9 cellular contexts compared by ENCODE assay signal in the genomic region with DNA sequence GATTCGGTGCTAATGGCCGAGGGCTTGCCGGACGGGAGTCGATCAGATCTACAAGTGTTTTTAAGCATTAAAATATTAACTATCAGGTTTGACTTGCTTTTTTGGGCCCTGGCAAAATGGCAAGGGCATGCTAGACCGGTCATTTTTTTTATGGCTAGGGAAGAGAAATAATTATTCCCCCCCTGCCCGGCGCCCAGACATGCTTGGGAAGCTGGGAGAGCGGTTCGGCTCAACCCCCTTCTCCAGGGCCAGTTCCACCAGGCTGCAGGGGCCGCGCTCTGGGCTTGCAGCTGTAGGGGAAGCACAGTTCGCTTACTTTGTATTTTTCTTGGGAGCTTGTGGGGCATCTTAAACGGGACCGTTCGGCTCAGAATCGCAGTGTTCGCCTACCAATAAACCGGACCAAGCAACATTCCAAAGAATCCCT. TPM values are rescaled to one million over a fixed set of nuclear protein-coding genes. Genes with fewer than 3 reads are reported as not detected.
DNase-seq lines count a peak whose midpoint lies in the region; FAIRE-seq and TF ChIP-seq lines count a peak whose summit lies in the region.
"Had no signal": no experiment of that assay in that cellular context is flagged by ENCODE, and none has a peak within 500 bp of the region (broad histone marks: within the 10 kb centered on the region; RNA-seq: fewer than 3 reads in every experiment).

No MANE protein-coding gene starts in this region.

- H3K4me2 ChIP-seq in H1 (ENCODE audit: insufficient read depth in 1 of 2, low read depth in 2 of 2, low read length in 2 of 2), result peak overlapping the region; percentile 75 to 78

- peak overlapping the region; percentile 44; the same call in 1 of the 2 replicates for H3K27ac ChIP-seq in H1 (ENCODE audit: low read depth, low read length)
- H3K27ac ChIP-seq in uterus, result peak overlapping the region; percentile 93 to 97
- H3K27ac ChIP-seq: SK-N-MC had no signal

- H3K18ac ChIP-seq in H1 (ENCODE audit: extremely low read depth, low read length), result peak overlapping the region; percentile 72

- no peak overlapping the region for H3K27ac Mint-ChIP-seq in activated naive CD4-positive, alpha-beta T cell treated with anti-CD3 and anti-CD28 coated beads, Interleukin-2, amount 10 ng/mL, durations not matched to agents 7 days and 5 days

- peak overlapping the region; percentile 45 for H3K4ac ChIP-seq in H1 (replicated peaks; ENCODE audit: insufficient read length, low read depth, low read length)

- peaks cover 3% of the 10 kb centered on the region for H3K36me3 Mint-ChIP-seq in activated naive CD4-positive, alpha-beta T cell treated with anti-CD3 and anti-CD28 coated beads, Interleukin-2, amount 10 ng/mL, durations not matched to agents 7 days and 5 days

- no peaks in the 10 kb centered on the region for H3K9me3 Mint-ChIP-seq in activated naive CD4-positive, alpha-beta T cell treated with anti-CD3 and anti-CD28 coated beads, Interleukin-2, amount 10 ng/mL, durations not matched to agents 7 days and 5 days

- no peak overlapping the region for H3K23ac ChIP-seq in H1 (ENCODE audit: insufficient read length)

- peaks cover 15 to 74% of the 10 kb centered on the region in 2 experiments; a peak in 3 of 4 replicates for H3K79me2 ChIP-seq in H1 (ENCODE audit: control insufficient read depth in 1 of 2, insufficient read depth in 2 of 2, low read length in 2 of 2)

- intact Hi-C loops in uterus (cut with DNase I; ENCODE audit: low total_unique reads), result loop anchor here (10.0 kb wide), 2 partner anchors 102 to 172 kb away; no protein-coding TSS in a partner anchor

- H2BK5ac ChIP-seq in H1 (ENCODE audit: low read depth, low read length), result peak overlapping the region; percentile 61; the same call in 1 of the 2 replicates

- no peak for TF ChIP-seq EP300 in H1 (IDR thresholded peaks at IDR 0.05; ENCODE audit: borderline replicate concordance in 1 of 2, low read depth in 2 of 2, low read length in 2 of 2)

- peak overlapping the region; percentile 51 for H3K56ac ChIP-seq in H1 (replicated peaks; ENCODE audit: insufficient read length, low read depth, low read length)

- H3K36me3 ChIP-seq in H1 (ENCODE audit: control insufficient read depth in 2 of 4, insufficient read depth in 4 of 4, low read length in 3 of 4) (peaks cover 0 to 30% (median 0%) of the 10 kb centered on the region in 4 experiments; a peak in 1 of 8 replicates), uterus (no peaks in the 10 kb centered on the region)

- no peak overlapping the region for H2BK15ac ChIP-seq in H1 (ENCODE audit: low read length)

- FAIRE-seq in H1 (lab: Jason Lieb, UNC), result no peak

- no peak overlapping the region for H2AFZ ChIP-seq in H1 (ENCODE audit: low read length)

- POLR2A ChIA-PET in H1 (lab: Charles Lee; ENCODE audit: partially characterized antibody), result interaction anchor here (1.0 to 2.7 kb wide), 6 partner anchors 9 to 109 kb away, joined by 3 to 7 read pairs (median 4); no protein-coding TSS in a partner anchor

- no peak overlapping the region for H2BK120ac ChIP-seq in H1 (replicated peaks; ENCODE audit: low read depth, low read length)

- peak overlapping the region; percentile 73 for H3K4me3 Mint-ChIP-seq in activated naive CD4-positive, alpha-beta T cell treated with anti-CD3 and anti-CD28 coated beads, Interleukin-2, amount 10 ng/mL, durations not matched to agents 7 days and 5 days

- H2BK12ac ChIP-seq in H1 (ENCODE audit: low read depth, low read length), result no peak overlapping the region

- TF ChIP-seq POLR2A in H1 (IDR thresholded peaks at IDR 0.05; ENCODE audit: control extremely low read depth in 1 of 2, low read depth in 2 of 2, low read length in 2 of 2) (no peak), uterus (IDR thresholded peaks at IDR 0.05) (no peak)

- no peak for TF ChIP-seq RAD21 in H1 (IDR thresholded peaks at IDR 0.05 in 1 of 2, conservative IDR thresholded peaks at IDR 0.05 in 1 of 2; ENCODE audit: low read depth in 2 of 2, low read length in 2 of 2)

- H2AK5ac ChIP-seq in H1 (ENCODE audit: low read depth, low read length), result no peak overlapping the region

- peaks cover 28% of the 10 kb centered on the region for H3K4me1 Mint-ChIP-seq in activated naive CD4-positive, alpha-beta T cell treated with anti-CD3 and anti-CD28 coated beads, Interleukin-2, amount 10 ng/mL, durations not matched to agents 7 days and 5 days

- peaks cover 16 to 21% (median 19%) of the 10 kb centered on the region in 4 experiments; a peak in 6 of 7 replicates for H3K4me1 ChIP-seq in H1 (replicated peaks in 1 of 4; ENCODE audit: control insufficient read depth in 3 of 4, insufficient read depth in 4 of 4, low read length in 3 of 4)
- peaks cover 0 to 6% of the 10 kb centered on the region in 2 donors for H3K4me1 ChIP-seq in uterus

- H3K79me1 ChIP-seq in H1 (ENCODE audit: low read depth, low read length), result 0 out of 2 replicates have a peak, but pooled peaks cover 2% of the 10 kb centered on the region

- H3K27me3 Mint-ChIP-seq in activated naive CD4-positive, alpha-beta T cell treated with anti-CD3 and anti-CD28 coated beads, Interleukin-2, amount 10 ng/mL, durations not matched to agents 7 days and 5 days, result peaks cover 91% of the 10 kb centered on the region

- H4K20me1 ChIP-seq in H1 (replicated peaks in 1 of 2; ENCODE audit: control insufficient read depth in 1 of 2, insufficient read depth in 2 of 2, low read length in 2 of 2), result no peaks in the 10 kb centered on the region

- DNase-seq in activated naive CD4-positive, alpha-beta T cell treated with anti-CD3 and anti-CD28 coated beads, Interleukin-2, amount 10 ng/mL, durations not matched to agents 7 days and 5 days, result no peak
- DNase-seq in activated naive CD4-positive, alpha-beta T cell (lab: John Stamatoyannopoulos, UW), result no peak
- no peak for DNase-seq in H1 (ENCODE audit: low read depth in 1 of 2, low spot score in 2 of 2)
- DNase-seq in mucosa of gallbladder (ENCODE audit: low spot score), result peak; percentile 17
- DNase-seq in uterus, result peak in 1 of 2 donors; percentile 30
- no peak for DNase-seq in LoVo (ENCODE audit: low spot score)
- DNase-seq in NCI-H128 (lab: John Stamatoyannopoulos, UW; ENCODE audit: unreplicated experiment), result no peak
- DNase-seq in GDM1 (lab: John Stamatoyannopoulos, UW), result no peak

- peaks cover 10% of the 10 kb centered on the region for H3K23me2 ChIP-seq in H1 (ENCODE audit: low read depth, low read length)

- H3K9ac ChIP-seq in H1 (replicated peaks in 1 of 4; ENCODE audit: extremely low read depth in 1 of 4, low read depth in 3 of 4, low read length in 3 of 4), result peak overlapping the region in 3 of 4 experiments; percentile 25 to 47 (median 31); a peak in 6 of 7 replicates

- TF ChIP-seq CTCF in H1 (IDR thresholded peaks at IDR 0.05; ENCODE audit: control extremely low read depth in 1 of 3, insufficient read depth in 1 of 3, low read depth in 1 of 3, low read length in 3 of 3) (no peak), uterus (IDR thresholded peaks at IDR 0.05) (no peak)

- H4K8ac ChIP-seq in H1 (ENCODE audit: extremely low read depth, insufficient read depth, low read length), result no peak overlapping the region

- CTCF ChIA-PET in activated naive CD4-positive, alpha-beta T cell treated with anti-CD3 and anti-CD28 coated beads, Interleukin-2, amount 10 ng/mL, durations not matched to agents 7 days and 5 days (lab: Charles Lee), result no interaction called here
- CTCF ChIA-PET in H1 (lab: Charles Lee; ENCODE audit: partially characterized antibody), result interaction anchor here (0.9 to 1.1 kb wide), 2 partner anchors 17 to 389 kb away, joined by 3 read pairs; no protein-coding TSS in a partner anchor

- no peaks in the 10 kb centered on the region for H3K9me3 ChIP-seq in H1 (ENCODE audit: insufficient read depth in 2 of 2, low read depth in 1 of 2, low read length in 1 of 2)
- H3K9me3 ChIP-seq in uterus, result no peaks in the 10 kb centered on the region

- H3K14ac ChIP-seq in H1 (ENCODE audit: insufficient read length), result no peak overlapping the region

- no peaks in the 10 kb centered on the region for H3K27me3 ChIP-seq in H1 (replicated peaks in 1 of 4; ENCODE audit: control insufficient read depth in 3 of 4, extremely low read depth in 1 of 4, insufficient read depth in 3 of 4, low read length in 3 of 4)
- no peaks in the 10 kb centered on the region for H3K27me3 ChIP-seq in uterus

- H4K91ac ChIP-seq in H1 (replicated peaks; ENCODE audit: insufficient read length, low read length), result peak overlapping the region; percentile 12

- 4% methylated on average over 19 of the region's 19 CpGs; no CpG with 5 or more reads in 1 of the 2 experiments for WGBS in H1 (ENCODE audit: extremely low coverage in 1 of 2, insufficient coverage in 1 of 2, insufficient read length in 1 of 2, insufficient replicate concordance in 2 of 2, low coverage in 1 of 2, low lambda C conversion rate in 2 of 2, missing lambda C conversion rate in 1 of 2), 2 experiments

- H3K4me3 ChIP-seq in H1 (ENCODE audit: extremely low read depth in 1 of 4, insufficient read depth in 2 of 4, low read depth in 3 of 4, low read length in 4 of 4), result peak overlapping the region; percentile 81 to 94 (median 85)
- H3K4me3 ChIP-seq in uterus, result peak overlapping the region; percentile 80 to 90

- peak overlapping the region; percentile 55 for H4K5ac ChIP-seq in H1 (ENCODE audit: insufficient read length, low read depth, low read length)

- H2BK20ac ChIP-seq in H1 (ENCODE audit: low read length), result no peak overlapping the region

TF ChIP-seq in H1, 55 proteins besides CTCF, POLR2A, EP300 and RAD21 (continues in another document):
- TF ChIP-seq TCF12 (IDR thresholded peaks at IDR 0.05; ENCODE audit: low read depth, low read length) (no peak), KDM5A (IDR thresholded peaks at IDR 0.05; ENCODE audit: low read length) (no peak), KDM4A (IDR thresholded peaks at IDR 0.05; ENCODE audit: low read depth, low read length, severe bottlenecking) (no peak), KDM1A (IDR thresholded peaks at IDR 0.05; ENCODE audit: borderline replicate concordance, low read length) (no peak), GABPA (IDR thresholded peaks at IDR 0.05; ENCODE audit: borderline replicate concordance, insufficient read depth, low read length) (no peak), EGR1 (IDR thresholded peaks at IDR 0.05; ENCODE audit: borderline replicate concordance, low read depth, low read length) (no peak), SIN3A (conservative IDR thresholded peaks at IDR 0.05 in 1 of 2, IDR thresholded peaks at IDR 0.05 in 1 of 2; ENCODE audit: low read depth in 1 of 2, low read length in 2 of 2) (0 out of 4 replicates have a peak, but pooled peaks of 1 of the 2 experiments have one; percentile 18)

RNA-seq across cellular contexts. Expression of a gene that starts 3.0 kb away (rescaled TPM):
- total RNA-seq in H1 (2021; fragmentation: NEBNext Ultra II Directional; extraction: Animal tissue kit (Norgen Biotek cat#: 25700)), result 63.7 and 67.3 TPM in 2 replicates
- 33.9 and 52.6 TPM in 2 replicates for polyA plus RNA-seq in H1 (2011; rRNA removed)
- polyA plus RNA-seq in H1 (2011; cell fraction: cytosol; rRNA removed), result 15.1 TPM
- polyA plus RNA-seq in H1 (2011; cell fraction: nucleus; rRNA removed), result 89.0 TPM
- polyA plus RNA-seq in H1 (2012, experiment 1 of 2), result 60.9 to 109 TPM (median 93.0 TPM) in 4 replicates
- polyA plus RNA-seq in H1 (2012, experiment 2 of 2), result 26.5 TPM
- polyA plus RNA-seq in H1 (2013, experiment 1 of 2), result 79.6 TPM
- 75.5 TPM for polyA plus RNA-seq in H1 (2013, experiment 2 of 2)
- polyA minus RNA-seq in H1 (2011; rRNA and poly(A)+ RNA removed), result 33.9 and 38.1 TPM in 2 replicates
- polyA minus RNA-seq in H1 (2011; cell fraction: cytosol; rRNA and poly(A)+ RNA removed), result 58.9 TPM
- polyA minus RNA-seq in H1 (2011; cell fraction: nucleus; rRNA and poly(A)+ RNA removed), result 106 TPM
- total RNA-seq in mucosa of gallbladder (35.3 TPM), uterus (10 to 100 TPM; 12.7 to 59.9 (median 16.1) TPM)
